In the genomic region with DNA sequence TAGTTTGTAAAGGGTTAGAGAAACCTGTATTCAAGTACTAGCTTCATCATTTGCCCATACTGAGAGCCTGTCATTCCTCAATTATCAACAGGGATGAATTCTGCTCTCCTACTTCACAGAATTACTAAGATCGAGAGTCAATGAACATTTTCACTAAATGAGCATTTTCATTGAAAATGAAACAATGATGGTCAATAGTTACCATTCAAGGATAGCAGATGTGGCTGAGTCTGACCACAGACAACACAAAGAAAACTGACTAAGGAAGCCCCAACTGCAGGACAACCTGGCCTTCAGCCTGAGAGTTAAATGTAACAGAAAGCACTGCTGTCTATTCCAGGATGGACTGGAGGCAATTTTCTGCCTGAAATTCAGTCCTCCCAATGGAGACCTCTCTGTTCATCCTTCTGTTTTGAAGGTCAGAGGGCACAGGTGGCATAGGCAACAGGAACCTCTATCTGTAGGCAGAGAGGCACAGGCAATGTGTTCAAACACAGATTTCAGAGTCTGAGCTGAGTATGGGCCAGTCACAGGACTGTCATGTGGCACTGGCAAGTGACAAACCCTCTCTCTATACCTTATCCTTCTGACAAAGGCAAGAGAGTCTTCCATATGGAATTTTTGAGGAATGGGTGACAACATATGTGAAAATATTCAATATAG, we compare ENCODE assay signal across 9 cellular contexts. TPM values are rescaled to one million over a fixed set of nuclear protein-coding genes. Genes with fewer than 3 reads are reported as not detected.
DNase-seq lines count a peak whose midpoint lies in the region; ATAC-seq, FAIRE-seq and TF ChIP-seq lines count a peak whose summit lies in the region.
"Had no signal": no experiment of that assay in that cellular context is flagged by ENCODE, and none has a peak within 500 bp of the region (broad histone marks: within the 10 kb centered on the region; RNA-seq: fewer than 3 reads in every experiment).

No MANE protein-coding gene starts in this region.

- POLR2A ChIA-PET in CD8-positive, alpha-beta T cell (lab: Charles Lee): interaction anchor here (0.6 to 2.4 kb wide), 9 partner anchors 11 to 174 kb away, joined by 3 to 11 read pairs (median 3); a partner anchor contains a TSS

- H3K9me3 ChIP-seq in CD8-positive, alpha-beta T cell (ENCODE audit: low read length): no peaks in the 10 kb centered on the region
- no peaks in the 10 kb centered on the region for H3K9me3 ChIP-seq in ascending aorta
- H3K9me3 ChIP-seq in sigmoid colon: no peaks in the 10 kb centered on the region
- H3K9me3 ChIP-seq: BLaER1 treated with 17β-estradiol and CSF1 and Interleukin-3, amounts not matched to agents 10 nM and 100 nM had no signal

- intact Hi-C loops in CD8-positive, alpha-beta T cell (cut with DNase I, micrococcal nuclease): loop anchor here (1.0 to 10.0 kb wide), 11 partner anchors 36 to 354 kb away; a partner anchor contains a TSS
- intact Hi-C loops in ascending aorta (cut with DNase I) (loop anchor here (1.0 to 5.0 kb wide), 6 partner anchors 36 to 154 kb away; a partner anchor contains a TSS), sigmoid colon (cut with DNase I) (loop anchor here (5.0 kb wide), 3 partner anchors 49 to 154 kb away; a partner anchor contains a TSS)

- no peak overlapping the region for H3K27ac ChIP-seq in CD8-positive, alpha-beta T cell (ENCODE audit: low read depth, low read length)
- H3K27ac ChIP-seq in KMS-11 (peak overlapping the region; percentile 68), ascending aorta (no peak overlapping the region), sigmoid colon (no peak overlapping the region)
- H3K27ac ChIP-seq: BLaER1 treated with 17β-estradiol and CSF1 and Interleukin-3, amounts not matched to agents 10 nM and 100 nM had no signal

- peak overlapping the region; percentile 74 for H3K4me2 ChIP-seq in KMS-11
- H3K4me2 ChIP-seq: BLaER1 treated with 17β-estradiol and CSF1 and Interleukin-3, amounts not matched to agents 10 nM and 100 nM had no signal

- no peak for TF ChIP-seq POLR2A in sigmoid colon (IDR thresholded peaks at IDR 0.05)

- no peaks in the 10 kb centered on the region for H4K20me1 ChIP-seq in KMS-11 (ENCODE audit: insufficient read depth)

- no peak for DNase-seq in CD8-positive, alpha-beta T cell
- DNase-seq in GM19239 (ENCODE audit: insufficient read length, low spot score) (peak; percentile 46), memory B cell (ENCODE audit: low spot score in 2 of 2) (no peak), ascending aorta (ENCODE audit: low spot score in 2 of 2) (no peak), OCI-M1 (lab: John Stamatoyannopoulos, UW) (no peak), sigmoid colon (no peak)

- TF ChIP-seq EP300 in sigmoid colon (IDR thresholded peaks at IDR 0.05): no peak

- no peaks in the 10 kb centered on the region for H3K27me3 Mint-ChIP-seq in CD8-positive, alpha-beta T cell (ENCODE audit: low read depth)
- H3K27me3 Mint-ChIP-seq in memory B cell: no peaks in the 10 kb centered on the region

- TF ChIP-seq CTCF in CD8-positive, alpha-beta T cell (IDR thresholded peaks at IDR 0.05): no peak
- TF ChIP-seq CTCF in KMS-11 (conservative IDR thresholded peaks at IDR 0.05; ENCODE audit: low read depth, low read length): no peak
- no peak for TF ChIP-seq CTCF in ascending aorta (IDR thresholded peaks at IDR 0.05)
- TF ChIP-seq CTCF in sigmoid colon (IDR thresholded peaks at IDR 0.05): no peak

- H3K36me3 Mint-ChIP-seq in CD8-positive, alpha-beta T cell: peaks cover 68% of the 10 kb centered on the region
- H3K36me3 Mint-ChIP-seq in memory B cell: peaks cover 10% of the 10 kb centered on the region

- H3K27ac Mint-ChIP-seq in CD8-positive, alpha-beta T cell: no peak overlapping the region
- H3K27ac Mint-ChIP-seq in memory B cell: no peak overlapping the region

- H3K4me3 Mint-ChIP-seq in CD8-positive, alpha-beta T cell: no peak overlapping the region
- no peak overlapping the region for H3K4me3 Mint-ChIP-seq in memory B cell

- WGBS in sigmoid colon, 2 donors: 85 to 88% methylated on average over 1 of the region's 1 CpG

- no peak overlapping the region for H2AFZ ChIP-seq in KMS-11 (ENCODE audit: low read depth)

- peak; percentile 84 for FAIRE-seq in GM19239 (lab: Jason Lieb, UNC)

- H3K4me3 ChIP-seq in CD8-positive, alpha-beta T cell (ENCODE audit: low read depth, low read length): no peak overlapping the region
- no peak overlapping the region for H3K4me3 ChIP-seq in KMS-11 (IDR thresholded peaks at IDR 0.05; ENCODE audit: insufficient read depth, low read depth, low read length)
- H3K4me3 ChIP-seq in ascending aorta: no peak overlapping the region
- H3K4me3 ChIP-seq in sigmoid colon: no peak overlapping the region
- H3K4me3 ChIP-seq: BLaER1 treated with 17β-estradiol and CSF1 and Interleukin-3, amounts not matched to agents 10 nM and 100 nM had no signal

- H3K9ac ChIP-seq in KMS-11: peak overlapping the region; percentile 9; the same call in 1 of the 2 replicates
- H3K9ac ChIP-seq: BLaER1 treated with 17β-estradiol and CSF1 and Interleukin-3, amounts not matched to agents 10 nM and 100 nM had no signal

- H3K27me3 ChIP-seq in CD8-positive, alpha-beta T cell (ENCODE audit: insufficient read depth, low read length): no peaks in the 10 kb centered on the region
- H3K27me3 ChIP-seq in KMS-11 (ENCODE audit: insufficient read depth, low read depth) (no peaks in the 10 kb centered on the region), ascending aorta (no peaks in the 10 kb centered on the region), sigmoid colon (no peaks in the 10 kb centered on the region)
- H3K27me3 ChIP-seq: BLaER1 treated with 17β-estradiol and CSF1 and Interleukin-3, amounts not matched to agents 10 nM and 100 nM had no signal

- CTCF ChIA-PET in CD8-positive, alpha-beta T cell (lab: Charles Lee): interaction anchor here (0.7 to 7.4 kb wide), 60 partner anchors 11 to 376 kb away, joined by 3 to 95 read pairs (median 6); a partner anchor contains a TSS

- H3K9me3 Mint-ChIP-seq in CD8-positive, alpha-beta T cell: no peaks in the 10 kb centered on the region
- no peaks in the 10 kb centered on the region for H3K9me3 Mint-ChIP-seq in memory B cell

- H3K4me1 ChIP-seq in CD8-positive, alpha-beta T cell (ENCODE audit: insufficient read depth, low read length): no peaks in the 10 kb centered on the region
- peaks cover 43% of the 10 kb centered on the region for H3K4me1 ChIP-seq in KMS-11 (ENCODE audit: low read depth, poor library complexity, severe bottlenecking)
- no peaks in the 10 kb centered on the region for H3K4me1 ChIP-seq in ascending aorta
- peaks cover 0 to 18% (median 6%) of the 10 kb centered on the region in 4 donors for H3K4me1 ChIP-seq in sigmoid colon

- peaks cover 6% of the 10 kb centered on the region for H3K4me1 Mint-ChIP-seq in CD8-positive, alpha-beta T cell (ENCODE audit: low read depth)
- H3K4me1 Mint-ChIP-seq in memory B cell: peaks cover 5% of the 10 kb centered on the region

- ATAC-seq in CD8-positive, alpha-beta T cell: peak; percentile 30
- ATAC-seq in memory B cell (ENCODE audit: low read depth) (peak; percentile 19), HG03460 (IDR thresholded peaks at IDR 0.05; ENCODE audit: unreplicated experiment) (no peak)

- H3K79me2 ChIP-seq in KMS-11 (ENCODE audit: insufficient read depth, low read depth): no peaks in the 10 kb centered on the region

- peaks cover 13% of the 10 kb centered on the region for H3K36me3 ChIP-seq in CD8-positive, alpha-beta T cell (ENCODE audit: insufficient read depth, low read length)
- H3K36me3 ChIP-seq in KMS-11 (ENCODE audit: insufficient read depth) (no peaks in the 10 kb centered on the region), ascending aorta (peaks cover 16 to 39% of the 10 kb centered on the region in 2 donors), sigmoid colon (peaks cover 0 to 38% (median 10%) of the 10 kb centered on the region in 4 donors)

RNA-seq across cellular contexts. Expression of a gene that starts 19.5 kb away (rescaled TPM):
- 100 to 1,000 TPM; 418 to 439 TPM for total RNA-seq in CD8-positive, alpha-beta T cell
- total RNA-seq in ascending aorta: 53.2 TPM
- total RNA-seq in sigmoid colon: 10 to 100 TPM in 1 of 4 donors, 1 to 10 TPM in 3; 3.9 to 11.6 (median 5.1) TPM
- polyA plus RNA-seq in sigmoid colon: 10 to 100 TPM; 59.6 to 94.1 (median 72.1) TPM

RNA-seq across cellular contexts. Expression of a gene that starts 34.7 kb away (rescaled TPM):
- 1 to 10 TPM; 3.4 to 3.6 TPM for total RNA-seq in CD8-positive, alpha-beta T cell
- total RNA-seq in ascending aorta: 3.2 TPM
- 1 to 10 TPM in 2 of 4 donors, under 1 TPM in 2; 0.16 to 2.8 (median 0.74) TPM for total RNA-seq in sigmoid colon
- polyA plus RNA-seq in sigmoid colon: 1 to 10 TPM; 1.6 to 6.3 (median 1.8) TPM

RNA-seq across cellular contexts. Expression of a gene that starts 37.2 kb away (rescaled TPM):
- 1 to 10 TPM in 1 of 2 experiments, under 1 TPM in 1; 0.73 to 1.1 TPM for total RNA-seq in CD8-positive, alpha-beta T cell
- total RNA-seq in ascending aorta (not detected), sigmoid colon (under 1 TPM in 2 of 4 donors, not detected in 2; 0.66 to 0.71 TPM)
- 10 to 100 TPM in 1 of 3 donors, 1 to 10 TPM in 2; 2.1 to 14.2 (median 3.0) TPM for polyA plus RNA-seq in sigmoid colon

RNA-seq across cellular contexts. Expression of a gene that starts 43.5 kb away (rescaled TPM):
- 1,000 to 10,000 TPM; 3,569 to 3,587 TPM for total RNA-seq in CD8-positive, alpha-beta T cell
- total RNA-seq in ascending aorta (491 TPM), sigmoid colon (100 to 1,000 TPM; 491 to 937 (median 695) TPM)
- 1,000 to 10,000 TPM; 1,420 to 1,929 (median 1,826) TPM for polyA plus RNA-seq in sigmoid colon

RNA-seq across cellular contexts. Expression of a gene that starts 45.6 kb away (rescaled TPM):
- 10 to 100 TPM; 13.9 to 14.1 TPM for total RNA-seq in CD8-positive, alpha-beta T cell
- total RNA-seq in ascending aorta (172 TPM), sigmoid colon (100 to 1,000 TPM; 146 to 205 (median 167) TPM)
- polyA plus RNA-seq in sigmoid colon: 10 to 100 TPM; 16.6 to 39.0 (median 33.1) TPM
